Comparison of ENCODE assay signal across 8 cellular contexts in the genomic region with DNA sequence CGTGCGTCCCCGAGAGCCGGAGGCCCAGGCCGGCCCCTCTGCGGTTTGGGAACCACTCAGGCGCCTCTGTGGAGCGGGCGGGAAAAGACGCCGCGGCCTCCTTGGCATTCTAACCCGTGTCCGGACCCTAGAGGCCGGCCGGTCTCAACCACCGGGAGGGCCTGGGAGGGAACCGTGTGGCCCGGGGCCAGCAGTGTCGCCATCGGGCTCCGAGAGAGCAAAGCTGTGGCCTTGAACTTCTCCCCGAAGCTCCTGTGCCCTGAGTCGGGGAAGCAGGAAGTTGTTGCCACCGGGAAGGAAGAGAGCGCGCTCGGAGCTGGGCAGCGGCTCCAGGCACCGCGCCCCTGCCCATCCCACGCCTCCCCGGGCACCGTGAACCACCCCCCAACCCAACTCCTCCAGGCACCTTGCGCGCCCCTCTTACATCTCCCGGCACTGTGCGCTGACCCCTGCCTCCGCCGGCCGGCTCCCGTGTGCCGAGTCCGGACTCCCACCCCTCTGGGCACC.
A peak's percentile ranks its signal among the peaks of the same experiment; 100 is the strongest.
DNase-seq lines count a peak whose midpoint lies in the region; ATAC-seq, FAIRE-seq and TF ChIP-seq lines count a peak whose summit lies in the region.

No MANE protein-coding gene starts in this region.

- H2AFZ ChIP-seq in OCI-LY3 (ENCODE audit: low read depth, low read length), result no peak overlapping the region

- H3K9ac ChIP-seq in OCI-LY3 (ENCODE audit: low read length), result peak overlapping the region; percentile 93
- H3K9ac ChIP-seq in stomach smooth muscle (ENCODE audit: low read length in 2 of 2), result peak overlapping the region; percentile 94 to 95

- TF ChIP-seq CTCF in OCI-LY3 (IDR thresholded peaks at IDR 0.05; ENCODE audit: low read depth, low read length), result no peak
- TF ChIP-seq CTCF in bronchial epithelial cell (IDR thresholded peaks at IDR 0.05; ENCODE audit: insufficient read depth, low read length, severe bottlenecking), result no peak
- no peak for TF ChIP-seq CTCF in lower leg skin (IDR thresholded peaks at IDR 0.05)

- peaks cover 75% of the 10 kb centered on the region for H3K79me2 ChIP-seq in OCI-LY3 (ENCODE audit: low read length)

- DNase-seq in NCI-H146 (lab: John Stamatoyannopoulos, UW) (peak; percentile 46), NCI-H146 treated with DMSO at 0.1 percent for 48 hours (lab: John Stamatoyannopoulos, UW; ENCODE audit: unreplicated experiment) (no peak), bronchial epithelial cell (ENCODE audit: low read depth) (peak; percentile 37), lower leg skin (ENCODE audit: low spot score in 2 of 2) (peak in 1 of 2 donors; percentile 97)

- H4K20me1 ChIP-seq in OCI-LY3 (ENCODE audit: insufficient read depth, low read length), result peaks cover 13% of the 10 kb centered on the region

- peak overlapping the region; percentile 99 for H3K4me2 ChIP-seq in OCI-LY3 (ENCODE audit: low read length)

- intact Hi-C loops in lower leg skin (cut with DNase I; ENCODE audit: low total_unique reads), result no loop called here

- H3K36me3 ChIP-seq in OCI-LY3 (replicated peaks; ENCODE audit: low read depth, low read length) (peaks cover 3% of the 10 kb centered on the region), bronchial epithelial cell (ENCODE audit: control insufficient read depth, insufficient read depth, low read length) (peaks cover 7% of the 10 kb centered on the region), stomach smooth muscle (ENCODE audit: control insufficient read depth in 2 of 2, insufficient read depth in 2 of 2, low read length in 2 of 2) (no peaks in the 10 kb centered on the region)

- H3K4me1 ChIP-seq in OCI-LY3 (ENCODE audit: low read length) (peaks cover 55% of the 10 kb centered on the region), stomach smooth muscle (ENCODE audit: control insufficient read depth, insufficient read depth, low read length) (peaks cover 44% of the 10 kb centered on the region)

- H3K27me3 ChIP-seq in OCI-LY3 (ENCODE audit: low read depth, low read length), result no peaks in the 10 kb centered on the region
- H3K27me3 ChIP-seq in bronchial epithelial cell (ENCODE audit: control insufficient read depth, insufficient read depth, low read length), result no peaks in the 10 kb centered on the region
- no peaks in the 10 kb centered on the region for H3K27me3 ChIP-seq in stomach smooth muscle (ENCODE audit: control insufficient read depth in 1 of 2, insufficient read depth in 2 of 2, low read length in 2 of 2)

- FAIRE-seq in bronchial epithelial cell (lab: Jason Lieb, UNC), result no peak

- TF ChIP-seq POLR2A in lower leg skin (IDR thresholded peaks at IDR 0.05), result no peak

- 1% methylated on average over 25 to 28 of the region's 44 CpGs for WGBS in lower leg skin, 2 donors

- H3K27ac ChIP-seq in OCI-LY3 (ENCODE audit: low read length) (peak overlapping the region; percentile 89), stomach smooth muscle (ENCODE audit: low read length) (peak overlapping the region; percentile 99)

- H3K4me3 ChIP-seq in OCI-LY3 (ENCODE audit: low read length), result peak overlapping the region; percentile 80
- peak overlapping the region; percentile 92 for H3K4me3 ChIP-seq in bronchial epithelial cell (ENCODE audit: low read depth, low read length)
- peak overlapping the region; percentile 91 for H3K4me3 ChIP-seq in lower leg skin (ENCODE audit: low read depth, poor library complexity, severe bottlenecking)
- H3K4me3 ChIP-seq in stomach smooth muscle (ENCODE audit: low read length in 2 of 2), result peak overlapping the region; percentile 78 to 83

- ATAC-seq in GM19395 (IDR thresholded peaks at IDR 0.05; ENCODE audit: unreplicated experiment) (no peak), HG02798 (IDR thresholded peaks at IDR 0.05; ENCODE audit: poor library complexity, unreplicated experiment) (no peak)

- no peaks in the 10 kb centered on the region for H3K9me3 ChIP-seq in OCI-LY3 (ENCODE audit: insufficient read depth, low read length)
- H3K9me3 ChIP-seq in stomach smooth muscle (ENCODE audit: control insufficient read depth in 2 of 2, low read length in 2 of 2), result no peaks in the 10 kb centered on the region
